14 cellular contexts compared by ENCODE assay signal in genomic region chr1:178513278-178513983, GRCh38. TPM values are rescaled to one million over a fixed set of nuclear protein-coding genes. Genes with fewer than 3 reads are reported as not detected.
A peak's percentile ranks its signal among the peaks of the same experiment; 100 is the strongest.
DNase-seq lines count a peak whose midpoint lies in the region; ATAC-seq, FAIRE-seq and TF ChIP-seq lines count a peak whose summit lies in the region.
"Had no signal": no experiment of that assay in that cellular context is flagged by ENCODE, and none has a peak within 500 bp of the region (broad histone marks: within the 10 kb centered on the region; RNA-seq: fewer than 3 reads in every experiment).

No MANE protein-coding gene starts in this region.

- no peak overlapping the region for H3K27ac Mint-ChIP-seq in activated CD8-positive, alpha-beta T cell treated with anti-CD3 and anti-CD28 coated beads for 36 hours

- no peaks in the 10 kb centered on the region for H3K4me1 ChIP-seq in kidney (ENCODE audit: control insufficient read depth in 1 of 2, insufficient read depth in 1 of 2, low read depth in 1 of 2, low read length in 2 of 2)
- H3K4me1 ChIP-seq: BE2C, prostate gland had no signal

- no peak for ATAC-seq in HG03095 (IDR thresholded peaks at IDR 0.05; ENCODE audit: unreplicated experiment)
- ATAC-seq in activated CD8-positive, alpha-beta T cell treated with anti-CD3 and anti-CD28 coated beads for 36 hours, result no peak

- no peaks in the 10 kb centered on the region for H3K9me3 Mint-ChIP-seq in activated CD8-positive, alpha-beta T cell treated with anti-CD3 and anti-CD28 coated beads for 36 hours

- DNase-seq in AG04450 (ENCODE audit: low read depth, low spot score) (no peak), choroid plexus epithelial cell (ENCODE audit: low read depth) (peak; percentile 66), kidney (peak; percentile 49), GOT3 (lab: John Stamatoyannopoulos, UW) (no peak), retina (no peak)
- DNase-seq in activated CD8-positive, alpha-beta T cell treated with anti-CD3 and anti-CD28 coated beads for 36 hours, result no peak
- DNase-seq: BE2C; central memory CD4-positive, alpha-beta T cell had no signal

- no peak overlapping the region for H3K9ac ChIP-seq in kidney (ENCODE audit: low read length in 2 of 2)

- no peaks in the 10 kb centered on the region for H3K27me3 Mint-ChIP-seq in activated CD8-positive, alpha-beta T cell treated with anti-CD3 and anti-CD28 coated beads for 36 hours

- H3K9me3 ChIP-seq in AG04450 (ENCODE audit: control insufficient read depth, insufficient read depth, low read length), result no peaks in the 10 kb centered on the region; the same call in 1 of the 2 replicates
- no peaks in the 10 kb centered on the region for H3K9me3 ChIP-seq in kidney (ENCODE audit: control insufficient read depth in 1 of 2, low read length in 2 of 2)
- H3K9me3 ChIP-seq: BE2C, prostate gland had no signal

- H3K27me3 ChIP-seq in AG04450 (ENCODE audit: control insufficient read depth, insufficient read depth, low read length), result no peaks in the 10 kb centered on the region
- H3K27me3 ChIP-seq: BE2C had no signal

- no peaks in the 10 kb centered on the region for H3K36me3 Mint-ChIP-seq in activated CD8-positive, alpha-beta T cell treated with anti-CD3 and anti-CD28 coated beads for 36 hours (ENCODE audit: low read depth)

- H3K27ac ChIP-seq in AG04450 (ENCODE audit: low read depth, low read length), result peak overlapping the region; percentile 21
- no peak overlapping the region for H3K27ac ChIP-seq in kidney (ENCODE audit: low read depth in 2 of 2, low read length in 2 of 2)
- H3K27ac ChIP-seq: prostate gland had no signal

- TF ChIP-seq CTCF in AG04450 (IDR thresholded peaks at IDR 0.05; ENCODE audit: low read depth, low read length) (peak; percentile 10; the same call in 1 of the 2 replicates), choroid plexus epithelial cell (conservative IDR thresholded peaks at IDR 0.05; ENCODE audit: low read depth, low read length) (peak; percentile 31), kidney (IDR thresholded peaks at IDR 0.05; ENCODE audit: borderline replicate concordance, extremely low read depth, insufficient read depth) (no peak)
- TF ChIP-seq CTCF in activated CD8-positive, alpha-beta T cell treated with anti-CD3 and anti-CD28 coated beads for 36 hours (IDR thresholded peaks at IDR 0.05), result no peak

- H3K36me3 ChIP-seq in kidney (ENCODE audit: control insufficient read depth in 1 of 2, insufficient read depth in 2 of 2, low read length in 2 of 2), result no peaks in the 10 kb centered on the region
- H3K36me3 ChIP-seq: BE2C, prostate gland had no signal

- intact Hi-C loops in kidney (cut with DNase I), result no loop called here
- intact Hi-C loops in activated CD8-positive, alpha-beta T cell treated with anti-CD3 and anti-CD28 coated beads for 36 hours (cut with micrococcal nuclease), result no loop called here

- no peak for FAIRE-seq in kidney (lab: Jason Lieb, UNC)
- FAIRE-seq: frontal cortex had no signal

- TF ChIP-seq RAD21 in Ishikawa (IDR thresholded peaks at IDR 0.05; ENCODE audit: low read depth), result peak; percentile 26; the same call in 1 of the 2 replicates

- no peak for TF ChIP-seq EP300 in Ishikawa (IDR thresholded peaks at IDR 0.05; ENCODE audit: borderline replicate concordance)

- CTCF ChIA-PET in AG04450 (lab: Charles Lee), result interaction anchor here (0.6 to 7.5 kb wide), 4 partner anchors 12 to 214 kb away, joined by 3 to 59 read pairs (median 4); no protein-coding TSS in a partner anchor
- CTCF ChIA-PET in activated CD8-positive, alpha-beta T cell treated with anti-CD3 and anti-CD28 coated beads for 36 hours (lab: Charles Lee), result interaction anchor here (2.4 kb wide), 1 partner anchor 12 kb away, joined by 10 read pairs; no protein-coding TSS in a partner anchor

- no peak overlapping the region for H3K4me3 Mint-ChIP-seq in activated CD8-positive, alpha-beta T cell treated with anti-CD3 and anti-CD28 coated beads for 36 hours

- POLR2A ChIA-PET in AG04450 (lab: Yijun Ruan, JAX), result no interaction called here
- POLR2A ChIA-PET in activated CD8-positive, alpha-beta T cell treated with anti-CD3 and anti-CD28 coated beads for 36 hours (lab: Charles Lee), result no interaction called here

- H3K4me1 Mint-ChIP-seq in activated CD8-positive, alpha-beta T cell treated with anti-CD3 and anti-CD28 coated beads for 36 hours (ENCODE audit: low read depth), result no peaks in the 10 kb centered on the region

- H3K4me3 ChIP-seq in AG04450 (ENCODE audit: low read depth, low read length) (no peak overlapping the region), choroid plexus epithelial cell (ENCODE audit: low read depth, low read length) (no peak overlapping the region), kidney (ENCODE audit: low read length in 2 of 2) (no peak overlapping the region)
- H3K4me3 ChIP-seq: prostate gland had no signal

TF ChIP-seq in Ishikawa, 13 proteins besides CTCF, POLR2A, EP300 and RAD21:
- TF ChIP-seq NFIC (IDR thresholded peaks at IDR 0.05) (0 out of 2 replicates have a peak, but pooled peaks have one; percentile 29), MAX (IDR thresholded peaks at IDR 0.05) (no peak), TCF12 (IDR thresholded peaks at IDR 0.05; ENCODE audit: low read depth) (no peak), EGR1 (IDR thresholded peaks at IDR 0.05) (no peak), FOXM1 (IDR thresholded peaks at IDR 0.05; ENCODE audit: borderline replicate concordance, low read depth) (no peak)

RNA-seq across cellular contexts. Expression of gene TEX35, which starts 0.5 kb away (rescaled TPM):
- polyA plus RNA-seq in AG04450 (2011; rRNA removed) (not detected in 2 replicates), kidney (ENCODE audit: insufficient read depth, low read depth, low replicate concordance) (not detected)
- not detected in 2 replicates for polyA minus RNA-seq in AG04450 (2011; rRNA and poly(A)+ RNA removed)
- total RNA-seq in kidney, result not detected
- not detected for total RNA-seq in activated CD8-positive, alpha-beta T cell treated with anti-CD3 and anti-CD28 coated beads for 36 hours
- total RNA-seq: frontal cortex, lung microvascular endothelial cell, temporal lobe had no signal

RNA-seq across cellular contexts. Expression of gene CLEC20A, which starts 16.7 kb away (rescaled TPM):
- polyA plus RNA-seq in AG04450 (2011; rRNA removed) (not detected in 2 replicates), kidney (ENCODE audit: insufficient read depth, low read depth, low replicate concordance) (not detected)
- not detected in 2 replicates for polyA minus RNA-seq in AG04450 (2011; rRNA and poly(A)+ RNA removed)
- total RNA-seq in kidney, result 0.47 TPM
- not detected for total RNA-seq in activated CD8-positive, alpha-beta T cell treated with anti-CD3 and anti-CD28 coated beads for 36 hours
- total RNA-seq: frontal cortex, lung microvascular endothelial cell, prostate gland, temporal lobe had no signal

Comparison
In these comparisons a context has a peak if more than half of its experiments do, and no peak if none do; other contexts are left out.
1. DNase-seq: peak in choroid plexus epithelial cell (single experiment) and kidney (single experiment); none in AG04450 (single experiment), activated CD8-positive, alpha-beta T cell treated with anti-CD3 and anti-CD28 coated beads for 36 hours (single experiment), GOT3 (single experiment) and retina (single experiment).
2. CTCF ChIP-seq: peak in AG04450 (single experiment) and choroid plexus epithelial cell (single experiment); none in kidney (single experiment) and activated CD8-positive, alpha-beta T cell treated with anti-CD3 and anti-CD28 coated beads for 36 hours (single experiment).